In genomic region chr5:43019293-43019614, GRCh38 we compare ENCODE assay signal across 8 cellular contexts. TPM values are rescaled to one million over a fixed set of nuclear protein-coding genes. Genes with fewer than 3 reads are reported as not detected.
DNase-seq lines count a peak whose midpoint lies in the region; ATAC-seq and TF ChIP-seq lines count a peak whose summit lies in the region.

No MANE protein-coding gene starts in this region.

- in situ Hi-C loops in astrocyte of the spinal cord (cut with HindIII; ENCODE audit: low sequenced_read_pairs): no loop called here

- H3K4me3 ChIP-seq in heart left ventricle (peak overlapping the region; percentile 42 to 73 (median 63)), astrocyte of the spinal cord (ENCODE audit: low read depth, low read length) (peak overlapping the region; percentile 63), mesenchymal stem cell (ENCODE audit: insufficient read depth in 1 of 2, low read depth in 1 of 2, low read length in 2 of 2) (peak overlapping the region; percentile 60 to 84), uterus (peak overlapping the region; percentile 24 to 52)

- intact Hi-C loops in heart left ventricle (cut with DNase I): loop anchor here in 3 of 10 donors (2.0 kb wide), 3 partner anchors 20 to 26 kb away; partner anchors contain the start of gene ANXA2R (in 1 of the 3)
- intact Hi-C loops in left cardiac atrium (cut with DNase I): no loop called here
- intact Hi-C loops in uterus (cut with DNase I; ENCODE audit: low total_unique reads): no loop called here

- no peak overlapping the region for H2BK120ac ChIP-seq in mesenchymal stem cell (ENCODE audit: low read depth, low read length)

- no peak for TF ChIP-seq CTCF in heart left ventricle (IDR thresholded peaks at IDR 0.05)
- no peak for TF ChIP-seq CTCF in astrocyte of the spinal cord (IDR thresholded peaks at IDR 0.05; ENCODE audit: low read depth, low read length)
- no peak for TF ChIP-seq CTCF in uterus (IDR thresholded peaks at IDR 0.05)

- H3K36me3 ChIP-seq in heart left ventricle (no peaks in the 10 kb centered on the region), mesenchymal stem cell (ENCODE audit: control insufficient read depth in 1 of 2, insufficient read depth in 2 of 2, low read depth in 1 of 2, low read length in 2 of 2) (peaks cover 0 to 1% of the 10 kb centered on the region in 2 experiments), uterus (no peaks in the 10 kb centered on the region)

- H3K27me3 ChIP-seq in heart left ventricle (peaks cover 0 to 91% (median 23%) of the 10 kb centered on the region in 9 donors), mesenchymal stem cell (ENCODE audit: control insufficient read depth in 1 of 2, insufficient read depth in 1 of 2, low read length in 2 of 2) (no peaks in the 10 kb centered on the region), uterus (peaks cover 10 to 15% of the 10 kb centered on the region in 2 donors)

- no peak overlapping the region for H2AFZ ChIP-seq in mesenchymal stem cell (ENCODE audit: low read depth, low read length)

- H2BK12ac ChIP-seq in mesenchymal stem cell (ENCODE audit: low read length in 2 of 2): peak overlapping the region in 1 of 2 experiments; percentile 63

- H2AK5ac ChIP-seq in mesenchymal stem cell (ENCODE audit: low read length, severe bottlenecking): no peak overlapping the region

- no peak for ATAC-seq in heart left ventricle
- ATAC-seq in left cardiac atrium: no peak
- ATAC-seq in left lobe of liver: no peak

- no peak for DNase-seq in heart left ventricle
- DNase-seq in left cardiac atrium: no peak
- peak; percentile 66 for DNase-seq in astrocyte of the spinal cord (ENCODE audit: low read depth, low spot score)
- DNase-seq in mesenchymal stem cell: no peak
- no peak for DNase-seq in uterus
- DNase-seq in left lobe of liver (ENCODE audit: low spot score): no peak
- DNase-seq in middle frontal gyrus (ENCODE audit: extremely low spot score, low spot score): no peak
- DNase-seq in DMS79 treated with DMSO at 0.1 percent for 48 hours (lab: John Stamatoyannopoulos, UW): no peak

- H3K4me2 ChIP-seq in mesenchymal stem cell (ENCODE audit: low read length, poor library complexity, severe bottlenecking): peak overlapping the region; percentile 100

- H4K91ac ChIP-seq in mesenchymal stem cell (ENCODE audit: low read length): peak overlapping the region; percentile 22

- H2BK15ac ChIP-seq in mesenchymal stem cell (ENCODE audit: low read depth, poor library complexity, severe bottlenecking): no peak overlapping the region

- H3K23ac ChIP-seq in mesenchymal stem cell (ENCODE audit: low read length in 2 of 2): no peak overlapping the region

- no peak overlapping the region for H2BK5ac ChIP-seq in mesenchymal stem cell (ENCODE audit: low read depth, low read length, poor library complexity, severe bottlenecking)

- H3K4ac ChIP-seq in mesenchymal stem cell (ENCODE audit: low read depth in 1 of 2, low read length in 2 of 2): peak overlapping the region in 1 of 2 experiments; percentile 82

- no peak overlapping the region for H3K14ac ChIP-seq in mesenchymal stem cell (ENCODE audit: low read length in 2 of 2)

- H3K9me3 ChIP-seq in heart left ventricle (no peaks in the 10 kb centered on the region), mesenchymal stem cell (ENCODE audit: control insufficient read depth, low read length) (no peaks in the 10 kb centered on the region), uterus (no peaks in the 10 kb centered on the region)

- peaks cover 18% of the 10 kb centered on the region for H3K79me1 ChIP-seq in mesenchymal stem cell (replicated peaks; ENCODE audit: low read length, poor library complexity, severe bottlenecking)

- H3K27ac ChIP-seq in heart left ventricle (peak overlapping the region; percentile 75 to 99 (median 94)), mesenchymal stem cell (ENCODE audit: low read length, poor library complexity, severe bottlenecking) (peak overlapping the region; percentile 79), uterus (peak overlapping the region; percentile 87 to 93)

- H3K4me1 ChIP-seq in heart left ventricle (peaks cover 0 to 44% (median 9%) of the 10 kb centered on the region in 12 donors), mesenchymal stem cell (ENCODE audit: control insufficient read depth, insufficient read depth, low read depth, low read length) (peaks cover 7% of the 10 kb centered on the region), uterus (no peaks in the 10 kb centered on the region)

- TF ChIP-seq POLR2A in heart left ventricle (IDR thresholded peaks at IDR 0.05): no peak
- TF ChIP-seq POLR2A in uterus (IDR thresholded peaks at IDR 0.05): no peak

- 17 to 21% (median 18%) methylated on average over 6 of the region's 6 CpGs for WGBS in heart left ventricle, 4 donors
- 0% methylated on average over 4 of the region's 6 CpGs for WGBS in mesenchymal stem cell

- H4K8ac ChIP-seq in mesenchymal stem cell (ENCODE audit: low read length): no peak overlapping the region

- H3K18ac ChIP-seq in mesenchymal stem cell (ENCODE audit: low read depth in 1 of 2, low read length in 2 of 2): peak overlapping the region in 1 of 2 experiments; percentile 70

- peak overlapping the region; percentile 94 for H3K9ac ChIP-seq in mesenchymal stem cell (ENCODE audit: low read length)

RNA-seq across cellular contexts. Expression of gene ANXA2R, which starts 20.9 kb away (rescaled TPM):
- 1 to 10 TPM in 7 of 9 donors, under 1 TPM in 2; 0.49 to 2.4 (median 1.4) TPM for total RNA-seq in heart left ventricle
- polyA plus RNA-seq in heart left ventricle: 1 to 10 TPM; 1.1 to 2.0 TPM
- total RNA-seq in left cardiac atrium: 1 to 10 TPM; 1.6 to 1.9 TPM
- polyA plus RNA-seq in mesenchymal stem cell (2013, experiment 1 of 2): 1.8 TPM
- polyA plus RNA-seq in mesenchymal stem cell (2013, experiment 2 of 2): 1.8 TPM
- 10 to 100 TPM in 2 of 4 donors, 1 to 10 TPM in 2; 2.4 to 62.8 (median 8.5) TPM for total RNA-seq in uterus
- total RNA-seq in left lobe of liver: 0.35 TPM
